ENCODE assay signal across 8 cellular contexts in genomic region chr10:13787015-13787421, GRCh38.
DNase-seq lines count a peak whose midpoint lies in the region; ATAC-seq and TF ChIP-seq lines count a peak whose summit lies in the region.

No MANE protein-coding gene starts in this region.

- TF ChIP-seq POLR2A in GM19193 (IDR thresholded peaks at IDR 0.05; ENCODE audit: extremely low read depth, insufficient read depth, insufficient read length): peak; percentile 39

- peaks cover 31% of the 10 kb centered on the region for H3K4me1 Mint-ChIP-seq in activated CD4-positive, alpha-beta memory T cell treated with anti-CD3 and anti-CD28 coated beads for 36 hours (ENCODE audit: low read depth)

- ATAC-seq in HG03175 (IDR thresholded peaks at IDR 0.05; ENCODE audit: unreplicated experiment): peak; percentile 75

- CTCF ChIA-PET in activated CD4-positive, alpha-beta memory T cell treated with anti-CD3 and anti-CD28 coated beads for 36 hours (lab: Charles Lee): interaction anchor here (0.6 to 1.4 kb wide), 7 partner anchors 10 to 1080 kb away, joined by 3 to 4 read pairs (median 3); partner anchors contain the start of gene PRPF18

- peak; percentile 89 for DNase-seq in activated CD4-positive, alpha-beta memory T cell treated with anti-CD3 and anti-CD28 coated beads for 36 hours
- DNase-seq in epithelial cell of prostate (ENCODE audit: low read depth, low spot score) (no peak), KG1 (lab: John Stamatoyannopoulos, UW) (no peak), NCI-H187 treated with DMSO at 0.1 percent for 48 hours (lab: John Stamatoyannopoulos, UW) (no peak), C1 segment of cervical spinal cord (lab: John Stamatoyannopoulos, UW) (no peak)
- peak; percentile 59 for DNase-seq in stimulated activated CD4-positive, alpha-beta T cell treated with anti-CD3 and anti-CD28 coated beads, Interleukin-15, amount 100 ng/mL, for 48 hours (ENCODE audit: low read depth in 2 of 2)

- H3K9me3 Mint-ChIP-seq in activated CD4-positive, alpha-beta memory T cell treated with anti-CD3 and anti-CD28 coated beads for 36 hours: no peaks in the 10 kb centered on the region

- POLR2A ChIA-PET in activated CD4-positive, alpha-beta memory T cell treated with anti-CD3 and anti-CD28 coated beads for 36 hours (lab: Charles Lee): interaction anchor here (1.6 kb wide), 1 partner anchor 398 kb away, joined by 13 read pairs; no protein-coding TSS in a partner anchor

- peak overlapping the region; percentile 44 for H3K27ac ChIP-seq in epithelial cell of prostate

- H3K4me3 Mint-ChIP-seq in activated CD4-positive, alpha-beta memory T cell treated with anti-CD3 and anti-CD28 coated beads for 36 hours: no peak overlapping the region

- H3K27me3 Mint-ChIP-seq in activated CD4-positive, alpha-beta memory T cell treated with anti-CD3 and anti-CD28 coated beads for 36 hours: no peaks in the 10 kb centered on the region

- no peaks in the 10 kb centered on the region for H3K36me3 Mint-ChIP-seq in activated CD4-positive, alpha-beta memory T cell treated with anti-CD3 and anti-CD28 coated beads for 36 hours

- intact Hi-C loops in activated CD4-positive, alpha-beta memory T cell treated with anti-CD3 and anti-CD28 coated beads for 36 hours (cut with micrococcal nuclease): loop anchor here (1.0 to 10.0 kb wide), 6 partner anchors 201 to 818 kb away; partner anchors contain the start of gene PRPF18

- peak overlapping the region; percentile 82 for H3K27ac Mint-ChIP-seq in activated CD4-positive, alpha-beta memory T cell treated with anti-CD3 and anti-CD28 coated beads for 36 hours

Comparison
In these comparisons a context has a peak if more than half of its experiments do, and no peak if none do; other contexts are left out.
1. DNase-seq: peak in activated CD4-positive, alpha-beta memory T cell treated with anti-CD3 and anti-CD28 coated beads for 36 hours (single experiment) and stimulated activated CD4-positive, alpha-beta T cell treated with anti-CD3 and anti-CD28 coated beads, Interleukin-15, amount 100 ng/mL, for 48 hours (2 of 2); none in epithelial cell of prostate (single experiment), KG1 (single experiment), NCI-H187 treated with DMSO at 0.1 percent for 48 hours (single experiment) and C1 segment of cervical spinal cord (0 of 14).